27 cellular contexts compared by ENCODE assay signal in the genomic region with DNA sequence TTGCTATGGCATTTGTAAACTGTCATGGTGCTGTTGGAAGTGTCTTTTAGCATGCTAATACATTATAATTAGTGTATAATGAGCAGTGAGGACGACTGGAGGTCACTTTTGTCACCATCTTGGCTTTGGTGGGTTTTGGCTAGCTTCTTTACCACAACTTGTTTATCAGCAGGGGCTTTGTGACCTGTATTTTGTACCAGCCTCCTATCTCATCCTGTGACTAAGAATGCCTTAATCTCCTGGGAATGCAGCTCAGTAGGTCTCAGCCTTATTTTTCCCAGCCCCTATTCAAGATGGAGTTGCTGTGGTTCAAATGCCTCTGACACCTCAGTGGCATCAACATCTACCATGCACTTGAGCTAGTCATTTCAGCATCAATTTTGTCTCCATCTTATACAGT. TPM values are rescaled to one million over a fixed set of nuclear protein-coding genes. Genes with fewer than 3 reads are reported as not detected.
A peak's percentile ranks its signal among the peaks of the same experiment; 100 is the strongest.
DNase-seq lines count a peak whose midpoint lies in the region; FAIRE-seq and TF ChIP-seq lines count a peak whose summit lies in the region.
"Had no signal": no experiment of that assay in that cellular context is flagged by ENCODE, and none has a peak within 500 bp of the region (broad histone marks: within the 10 kb centered on the region; RNA-seq: fewer than 3 reads in every experiment).

No MANE protein-coding gene starts in this region.

- no peak overlapping the region for H2BK120ac ChIP-seq in H1 (replicated peaks; ENCODE audit: low read depth, low read length)

- H3K27me3 ChIP-seq in H1 (replicated peaks in 1 of 4; ENCODE audit: control insufficient read depth in 3 of 4, extremely low read depth in 1 of 4, insufficient read depth in 3 of 4, low read length in 3 of 4), result no peaks in the 10 kb centered on the region
- no peaks in the 10 kb centered on the region for H3K27me3 ChIP-seq in effector memory CD4-positive, alpha-beta T cell (replicated peaks; ENCODE audit: control insufficient read depth, insufficient read depth, low read length, poor library complexity, severe bottlenecking)
- H3K27me3 ChIP-seq: heart left ventricle, sigmoid colon, upper lobe of right lung had no signal

- H3K36me3 ChIP-seq in H1 (ENCODE audit: control insufficient read depth in 2 of 4, insufficient read depth in 4 of 4, low read length in 3 of 4), result peaks cover 0 to 2% (median 0%) of the 10 kb centered on the region in 4 experiments; a peak in 1 of 8 replicates
- no peaks in the 10 kb centered on the region for H3K36me3 ChIP-seq in effector memory CD4-positive, alpha-beta T cell (ENCODE audit: control insufficient read depth, insufficient read depth, low read length)
- H3K36me3 ChIP-seq: heart left ventricle, sigmoid colon, upper lobe of right lung had no signal

- TF ChIP-seq EP300 in H1 (IDR thresholded peaks at IDR 0.05; ENCODE audit: borderline replicate concordance in 1 of 2, low read depth in 2 of 2, low read length in 2 of 2), result no peak

- H2BK12ac ChIP-seq in H1 (ENCODE audit: low read depth, low read length), result no peak overlapping the region

- no peak for TF ChIP-seq RAD21 in H1 (IDR thresholded peaks at IDR 0.05 in 1 of 2, conservative IDR thresholded peaks at IDR 0.05 in 1 of 2; ENCODE audit: low read depth in 2 of 2, low read length in 2 of 2)

- no peak for TF ChIP-seq CTCF in H1 (IDR thresholded peaks at IDR 0.05; ENCODE audit: control extremely low read depth in 1 of 3, insufficient read depth in 1 of 3, low read depth in 1 of 3, low read length in 3 of 3)

- H3K79me2 ChIP-seq in H1 (ENCODE audit: control insufficient read depth in 1 of 2, insufficient read depth in 2 of 2, low read length in 2 of 2), result no peaks in the 10 kb centered on the region

- no peak overlapping the region for H3K56ac ChIP-seq in H1 (replicated peaks; ENCODE audit: insufficient read length, low read depth, low read length)

- no peak overlapping the region for H3K18ac ChIP-seq in H1 (ENCODE audit: extremely low read depth, low read length)

- H3K9ac ChIP-seq in H1 (replicated peaks in 1 of 4; ENCODE audit: extremely low read depth in 1 of 4, low read depth in 3 of 4, low read length in 3 of 4), result no peak overlapping the region

- H3K9me3 ChIP-seq in H1 (ENCODE audit: insufficient read depth in 2 of 2, low read depth in 1 of 2, low read length in 1 of 2), result no peaks in the 10 kb centered on the region
- H3K9me3 ChIP-seq in effector memory CD4-positive, alpha-beta T cell (ENCODE audit: control insufficient read depth, low read length), result no peaks in the 10 kb centered on the region
- H3K9me3 ChIP-seq: heart left ventricle, sigmoid colon, upper lobe of right lung had no signal

- H4K5ac ChIP-seq in H1 (ENCODE audit: insufficient read length, low read depth, low read length), result no peak overlapping the region

- H3K4ac ChIP-seq in H1 (replicated peaks; ENCODE audit: insufficient read length, low read depth, low read length), result no peak overlapping the region

- H3K4me1 Mint-ChIP-seq in activated CD4-positive, alpha-beta memory T cell treated with anti-CD3 and anti-CD28 coated beads, Interleukin-2, amount 10 ng/mL, durations not matched to agents 7 days and 5 days, result no peaks in the 10 kb centered on the region
- H3K4me1 Mint-ChIP-seq: T-cell had no signal

- H2AK5ac ChIP-seq in H1 (ENCODE audit: low read depth, low read length), result no peak overlapping the region

- no peak for TF ChIP-seq POLR2A in H1 (IDR thresholded peaks at IDR 0.05; ENCODE audit: control extremely low read depth in 1 of 2, low read depth in 2 of 2, low read length in 2 of 2)

- H3K23me2 ChIP-seq in H1 (ENCODE audit: low read depth, low read length), result no peaks in the 10 kb centered on the region

- H3K14ac ChIP-seq in H1 (ENCODE audit: insufficient read length), result no peak overlapping the region

- no peak overlapping the region for H2BK20ac ChIP-seq in H1 (ENCODE audit: low read length)

- H4K20me1 ChIP-seq in H1 (replicated peaks in 1 of 2; ENCODE audit: control insufficient read depth in 1 of 2, insufficient read depth in 2 of 2, low read length in 2 of 2), result no peaks in the 10 kb centered on the region

- H3K9me3 Mint-ChIP-seq in activated CD4-positive, alpha-beta memory T cell treated with anti-CD3 and anti-CD28 coated beads, Interleukin-2, amount 10 ng/mL, durations not matched to agents 7 days and 5 days, result no peaks in the 10 kb centered on the region
- H3K9me3 Mint-ChIP-seq: activated T-helper 1 cell treated with anti-CD3 and anti-CD28 coated beads, Interleukin-12 subunit alpha, Interleukin-12 subunit beta, Interleukin-2, Interleukin-4 antibody, amounts not matched to agents 30 ng/mL and 10 ng/mL and 1 ng/mL, durations not matched to agents 14 hours and 24 hours and 36 hours; T-cell had no signal

- no peak overlapping the region for H2AFZ ChIP-seq in H1 (ENCODE audit: low read length)

- H3K4me2 ChIP-seq in H1 (ENCODE audit: insufficient read depth in 1 of 2, low read depth in 2 of 2, low read length in 2 of 2), result no peak overlapping the region

- no peak overlapping the region for H3K23ac ChIP-seq in H1 (ENCODE audit: insufficient read length)

- no peak overlapping the region for H3K4me3 Mint-ChIP-seq in activated CD4-positive, alpha-beta memory T cell treated with anti-CD3 and anti-CD28 coated beads, Interleukin-2, amount 10 ng/mL, durations not matched to agents 7 days and 5 days
- H3K4me3 Mint-ChIP-seq: activated naive CD8-positive, alpha-beta T cell; activated T-helper 1 cell treated with anti-CD3 and anti-CD28 coated beads, Interleukin-12 subunit alpha, Interleukin-12 subunit beta, Interleukin-2, Interleukin-4 antibody, amounts not matched to agents 30 ng/mL and 10 ng/mL and 1 ng/mL, durations not matched to agents 14 hours and 24 hours and 36 hours; brain; neural crest cell; T-cell had no signal

- H3K27me3 Mint-ChIP-seq in activated CD4-positive, alpha-beta memory T cell treated with anti-CD3 and anti-CD28 coated beads, Interleukin-2, amount 10 ng/mL, durations not matched to agents 7 days and 5 days, result peaks cover 11% of the 10 kb centered on the region
- H3K27me3 Mint-ChIP-seq: brain had no signal

- no peak overlapping the region for H4K8ac ChIP-seq in H1 (ENCODE audit: extremely low read depth, insufficient read depth, low read length)

- CTCF ChIA-PET in H1 (lab: Charles Lee; ENCODE audit: partially characterized antibody), result interaction anchor here (1.2 kb wide), 1 partner anchor 29 kb away, joined by 4 read pairs; no protein-coding TSS in a partner anchor
- CTCF ChIA-PET in activated CD4-positive, alpha-beta memory T cell treated with anti-CD3 and anti-CD28 coated beads, Interleukin-2, amount 10 ng/mL, durations not matched to agents 7 days and 5 days (lab: Charles Lee), result no interaction called here

- POLR2A ChIA-PET in H1 (lab: Charles Lee; ENCODE audit: partially characterized antibody), result no interaction called here
- POLR2A ChIA-PET in activated CD4-positive, alpha-beta memory T cell treated with anti-CD3 and anti-CD28 coated beads, Interleukin-2, amount 10 ng/mL, durations not matched to agents 7 days and 5 days (lab: Charles Lee), result no interaction called here

- FAIRE-seq in H1 (lab: Jason Lieb, UNC), result no peak
- FAIRE-seq: HepG2, TTC549 had no signal

- no peak overlapping the region for H3K27ac ChIP-seq in H1 (ENCODE audit: low read depth, low read length)
- no peak overlapping the region for H3K27ac ChIP-seq in effector memory CD4-positive, alpha-beta T cell (ENCODE audit: insufficient read depth, low read length, poor library complexity, severe bottlenecking)
- H3K27ac ChIP-seq: C4-2B, heart left ventricle, sigmoid colon, upper lobe of right lung had no signal

- H3K79me1 ChIP-seq in H1 (ENCODE audit: low read depth, low read length), result no peaks in the 10 kb centered on the region

- H4K91ac ChIP-seq in H1 (replicated peaks; ENCODE audit: insufficient read length, low read length), result no peak overlapping the region

- no peak overlapping the region for H3K27ac Mint-ChIP-seq in activated CD4-positive, alpha-beta memory T cell treated with anti-CD3 and anti-CD28 coated beads, Interleukin-2, amount 10 ng/mL, durations not matched to agents 7 days and 5 days
- H3K27ac Mint-ChIP-seq: activated naive CD8-positive, alpha-beta T cell; activated T-helper 1 cell treated with anti-CD3 and anti-CD28 coated beads, Interleukin-12 subunit alpha, Interleukin-12 subunit beta, Interleukin-2, Interleukin-4 antibody, amounts not matched to agents 30 ng/mL and 10 ng/mL and 1 ng/mL, durations not matched to agents 14 hours and 24 hours and 36 hours; brain; T-cell had no signal

- WGBS in H1 (ENCODE audit: extremely low coverage in 1 of 2, insufficient coverage in 1 of 2, insufficient read length in 1 of 2, insufficient replicate concordance in 2 of 2, low coverage in 1 of 2, low lambda C conversion rate in 2 of 2, missing lambda C conversion rate in 1 of 2), 2 experiments, result 63% methylated on average over 1 of the region's 1 CpG; no CpG with 5 or more reads in 1 of the 2 experiments

- H3K4me3 ChIP-seq in H1 (ENCODE audit: extremely low read depth in 1 of 4, insufficient read depth in 2 of 4, low read depth in 3 of 4, low read length in 4 of 4), result no peak overlapping the region
- H3K4me3 ChIP-seq in effector memory CD4-positive, alpha-beta T cell (ENCODE audit: insufficient read depth, low read depth, low read length, poor library complexity, severe bottlenecking), result no peak overlapping the region
- H3K4me3 ChIP-seq: heart left ventricle, sigmoid colon, upper lobe of right lung had no signal

- H2BK15ac ChIP-seq in H1 (ENCODE audit: low read length), result no peak overlapping the region

- H3K36me3 Mint-ChIP-seq in activated CD4-positive, alpha-beta memory T cell treated with anti-CD3 and anti-CD28 coated beads, Interleukin-2, amount 10 ng/mL, durations not matched to agents 7 days and 5 days (ENCODE audit: low read depth), result no peaks in the 10 kb centered on the region
- H3K36me3 Mint-ChIP-seq: activated naive CD8-positive, alpha-beta T cell; T-cell had no signal

- DNase-seq in EL (peak; percentile 31), M059J (ENCODE audit: low read depth) (peak; percentile 56), H1 (ENCODE audit: low read depth in 1 of 2, low spot score in 2 of 2) (no peak), myocyte (ENCODE audit: low read depth) (peak; percentile 14), NOMO-1 (lab: John Stamatoyannopoulos, UW; ENCODE audit: unreplicated experiment in 2 of 2) (no peak)
- DNase-seq in effector memory CD4-positive, alpha-beta T cell, result no peak
- DNase-seq in stimulated activated CD4-positive, alpha-beta T cell treated with anti-CD3 and anti-CD28 coated beads, Interleukin-15, amount 100 ng/mL, for 24 hours, result no peak
- no peak for DNase-seq in activated CD4-positive, alpha-beta memory T cell treated with anti-CD3 and anti-CD28 coated beads, Interleukin-2, amount 10 ng/mL, durations not matched to agents 7 days and 5 days
- DNase-seq: activated CD4-positive, alpha-beta T cell treated with anti-CD3 and anti-CD28 coated beads for 4 hours; heart left ventricle; NCI-H2081 treated with DMSO at 0.1 percent for 48 hours; NCI-H446 treated with DMSO at 0.1 percent for 48 hours; PC-3; SHP77; sigmoid colon; stimulated activated CD4-positive, alpha-beta T cell treated with anti-CD3 and anti-CD28 coated beads, Interleukin-1b, Interleukin-23, amount 100 ng/mL, for 48 hours; substantia nigra; T-cell; upper lobe of right lung had no signal

- no peak overlapping the region for H2BK5ac ChIP-seq in H1 (ENCODE audit: low read depth, low read length)

- peaks cover 0 to 4% (median 0%) of the 10 kb centered on the region in 4 experiments; a peak in 1 of 7 replicates for H3K4me1 ChIP-seq in H1 (replicated peaks in 1 of 4; ENCODE audit: control insufficient read depth in 3 of 4, insufficient read depth in 4 of 4, low read length in 3 of 4)
- no peaks in the 10 kb centered on the region for H3K4me1 ChIP-seq in effector memory CD4-positive, alpha-beta T cell (ENCODE audit: control insufficient read depth, insufficient read depth, low read length, poor library complexity, severe bottlenecking)
- H3K4me1 ChIP-seq: heart left ventricle, sigmoid colon, upper lobe of right lung had no signal

RNA-seq across cellular contexts. Expression of a gene that starts 29.7 kb away (rescaled TPM):
- 6.9 and 11.3 TPM in 2 replicates for total RNA-seq in M059J (2014; rRNA removed; shearing (Covaris generic))
- 8.8 and 8.9 TPM in 2 replicates for total RNA-seq in H1 (2021; fragmentation: NEBNext Ultra II Directional; extraction: Animal tissue kit (Norgen Biotek cat#: 25700))
- polyA plus RNA-seq in H1 (2011; rRNA removed), result 4.4 and 5.6 TPM in 2 replicates
- 5.8 TPM for polyA plus RNA-seq in H1 (2011; cell fraction: cytosol; rRNA removed)
- polyA plus RNA-seq in H1 (2011; cell fraction: nucleus; rRNA removed), result 6.9 TPM
- polyA plus RNA-seq in H1 (2012, experiment 1 of 2), result 4.4 to 7.8 TPM (median 5.4 TPM) in 4 replicates
- polyA plus RNA-seq in H1 (2012, experiment 2 of 2), result 0.84 TPM
- polyA plus RNA-seq in H1 (2013, experiment 1 of 2), result 3.3 TPM
- 3.9 TPM for polyA plus RNA-seq in H1 (2013, experiment 2 of 2)
- polyA minus RNA-seq in H1 (2011; rRNA and poly(A)+ RNA removed), result 16.3 and 16.8 TPM in 2 replicates
- polyA minus RNA-seq in H1 (2011; cell fraction: cytosol; rRNA and poly(A)+ RNA removed), result 5.8 TPM
- 14.0 TPM for polyA minus RNA-seq in H1 (2011; cell fraction: nucleus; rRNA and poly(A)+ RNA removed)
- total RNA-seq in myocyte, result 2.4 and 3.4 TPM in 2 replicates
- polyA plus RNA-seq in myocyte (2012), result 4.9 TPM
- not detected for total RNA-seq in activated CD4-positive, alpha-beta memory T cell treated with anti-CD3 and anti-CD28 coated beads, Interleukin-2, amount 10 ng/mL, durations not matched to agents 7 days and 5 days
- total RNA-seq: activated T-helper 1 cell treated with anti-CD3 and anti-CD28 coated beads, Interleukin-12 subunit alpha, Interleukin-12 subunit beta, Interleukin-2, Interleukin-4 antibody, amounts not matched to agents 30 ng/mL and 10 ng/mL and 1 ng/mL, durations not matched to agents 14 hours and 24 hours and 36 hours; mononuclear cell; T-cell had no signal

Comparison
In these comparisons a context has a peak if more than half of its experiments do, and no peak if none do; other contexts are left out.
1. DNase-seq: peak in EL (single experiment), M059J (single experiment) and myocyte (single experiment); none in H1 (0 of 2), effector memory CD4-positive, alpha-beta T cell (0 of 3), stimulated activated CD4-positive, alpha-beta T cell treated with anti-CD3 and anti-CD28 coated beads, Interleukin-15, amount 100 ng/mL, for 24 hours (single experiment), NOMO-1 (0 of 2) and activated CD4-positive, alpha-beta memory T cell treated with anti-CD3 and anti-CD28 coated beads, Interleukin-2, amount 10 ng/mL, durations not matched to agents 7 days and 5 days (single experiment).